In the genomic region with DNA sequence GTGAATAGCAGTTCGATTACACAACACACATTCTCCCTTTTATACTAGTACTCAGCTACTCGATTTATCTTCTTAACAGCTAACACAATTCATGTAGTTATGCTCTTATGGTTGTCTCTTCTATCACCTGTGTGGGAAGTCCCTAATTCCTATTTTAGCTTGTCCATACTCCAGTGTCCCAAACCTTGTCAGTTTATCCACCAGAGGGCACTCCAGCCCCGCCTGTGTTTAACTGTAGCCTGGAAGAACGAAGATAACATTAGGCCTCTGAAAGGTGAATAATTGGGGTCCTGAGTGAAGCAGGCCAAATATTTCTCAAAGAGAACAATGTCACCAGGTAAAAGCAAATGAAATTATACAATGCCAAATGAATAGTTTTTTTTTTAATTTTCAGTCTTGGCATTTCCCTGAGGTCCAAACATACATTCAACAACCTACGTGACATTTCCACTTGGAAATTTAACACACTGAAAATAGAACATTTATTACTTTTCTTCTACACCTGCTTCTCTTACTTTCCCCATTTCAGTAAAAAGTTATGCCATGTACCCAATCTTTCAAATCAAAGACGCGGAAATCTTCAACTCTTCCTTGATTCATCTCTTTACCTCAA, we compare ENCODE assay signal across 8 cellular contexts.
DNase-seq lines count a peak whose midpoint lies in the region; ATAC-seq and TF ChIP-seq lines count a peak whose summit lies in the region.

No MANE protein-coding gene starts in this region.

- no peaks in the 10 kb centered on the region for H3K27me3 Mint-ChIP-seq in T-helper 2 cell treated with Interferon-gamma antibody and Interleukin-4, amounts not matched to agents 5 μg/mL and 100 μg/mL, for 36 hours (ENCODE audit: low read depth)

- no peak for TF ChIP-seq POLR2A in NB4 (IDR thresholded peaks at IDR 0.05; ENCODE audit: extremely low read depth, insufficient read length)

- no peaks in the 10 kb centered on the region for H3K36me3 ChIP-seq in psoas muscle (ENCODE audit: insufficient read depth in 1 of 2, low read depth in 1 of 2)

- CTCF ChIA-PET in AG04449 (lab: Yijun Ruan, JAX) (interaction anchor here (0.7 to 1.7 kb wide), 2 partner anchors 18 to 1210 kb away, joined by 3 to 6 read pairs; no protein-coding TSS in a partner anchor), GM10248 (lab: Yijun Ruan, JAX) (interaction anchor here (0.7 to 1.6 kb wide), 12 partner anchors 10 to 1211 kb away, joined by 3 to 12 read pairs (median 4); a partner anchor contains a TSS), HEK293T (lab: Yijun Ruan, JAX) (interaction anchor here (0.6 kb wide), 1 partner anchor 623 kb away, joined by 3 read pairs; no protein-coding TSS in a partner anchor)

- H3K4me1 ChIP-seq in psoas muscle, result no peaks in the 10 kb centered on the region

- TF ChIP-seq CTCF in AG04449 (IDR thresholded peaks at IDR 0.05; ENCODE audit: insufficient read depth, low read length, missing control alignments) (peak; percentile 45), GM10248 (IDR thresholded peaks at IDR 0.05; ENCODE audit: control extremely low read depth, extremely low read depth, low read depth, missing control alignments) (peak; percentile 75), NB4 (IDR thresholded peaks at IDR 0.05; ENCODE audit: low read depth, low read length) (peak; percentile 72), VCaP (conservative IDR thresholded peaks at IDR 0.05) (peak; percentile 100), psoas muscle (IDR thresholded peaks at IDR 0.05) (peak; percentile 44)

- intact Hi-C loops in psoas muscle (cut with DNase I), result no loop called here

- no peak overlapping the region; the same call in 1 of the 2 replicates for H3K27ac ChIP-seq in VCaP
- no peak overlapping the region for H3K27ac ChIP-seq in psoas muscle

- no peaks in the 10 kb centered on the region for H3K9me3 ChIP-seq in psoas muscle

- POLR2A ChIA-PET in AG04449 (lab: Yijun Ruan, JAX), result no interaction called here
- POLR2A ChIA-PET in GM10248 (lab: Yijun Ruan, JAX), result no interaction called here
- POLR2A ChIA-PET in HEK293T (lab: Yijun Ruan, JAX), result no interaction called here

- WGBS in psoas muscle, 3 donors, result 38 to 42% (median 38%) methylated on average over 7 of the region's 7 CpGs

- H3K36me3 Mint-ChIP-seq in T-helper 2 cell treated with Interferon-gamma antibody and Interleukin-4, amounts not matched to agents 5 μg/mL and 100 μg/mL, for 36 hours (ENCODE audit: low read depth), result no peaks in the 10 kb centered on the region

- no peak for ATAC-seq in psoas muscle

- DNase-seq in AG04449 (ENCODE audit: low read depth, low spot score) (no peak), GM10248 (ENCODE audit: extremely low spot score) (peak; percentile 5), HEK293T (ENCODE audit: extremely low spot score) (peak; percentile 39), NB4 (ENCODE audit: low read depth) (peak; percentile 57), globus pallidus (ENCODE audit: low spot score) (peak; percentile 25), psoas muscle (peak; percentile 20 to 52)
- no peak for DNase-seq in T-helper 2 cell treated with Interferon-gamma antibody and Interleukin-4, amounts not matched to agents 5 μg/mL and 100 μg/mL, for 36 hours (ENCODE audit: low spot score)

- H3K27me3 ChIP-seq in psoas muscle (ENCODE audit: insufficient read depth in 3 of 3, low read length in 2 of 3), result no peaks in the 10 kb centered on the region

- no peak overlapping the region for H3K4me3 ChIP-seq in AG04449 (ENCODE audit: low read depth, low read length)
- H3K4me3 ChIP-seq in NB4 (ENCODE audit: low read depth, low read length), result no peak overlapping the region
- H3K4me3 ChIP-seq in psoas muscle, result no peak overlapping the region

- no peak overlapping the region for H3K4me3 Mint-ChIP-seq in T-helper 2 cell treated with Interferon-gamma antibody and Interleukin-4, amounts not matched to agents 5 μg/mL and 100 μg/mL, for 36 hours

- H3K27ac Mint-ChIP-seq in T-helper 2 cell treated with Interferon-gamma antibody and Interleukin-4, amounts not matched to agents 5 μg/mL and 100 μg/mL, for 36 hours, result no peak overlapping the region

- H3K4me1 Mint-ChIP-seq in T-helper 2 cell treated with Interferon-gamma antibody and Interleukin-4, amounts not matched to agents 5 μg/mL and 100 μg/mL, for 36 hours (ENCODE audit: low read depth), result no peaks in the 10 kb centered on the region

- no peaks in the 10 kb centered on the region for H3K9me3 Mint-ChIP-seq in T-helper 2 cell treated with Interferon-gamma antibody and Interleukin-4, amounts not matched to agents 5 μg/mL and 100 μg/mL, for 36 hours

TF ChIP-seq in HEK293T, 16 proteins besides CTCF, POLR2A, EP300 and RAD21:
- TF ChIP-seq TARDBP (IDR thresholded peaks at IDR 0.05) (no peak), LEF1 (IDR thresholded peaks at IDR 0.05; ENCODE audit: borderline replicate concordance) (no peak), CTBP1 (IDR thresholded peaks at IDR 0.05; ENCODE audit: borderline replicate concordance) (no peak), BHLHE40 (IDR thresholded peaks at IDR 0.05; ENCODE audit: borderline replicate concordance) (no peak), L3MBTL2 (conservative IDR thresholded peaks at IDR 0.05) (no peak), FOXA1 (IDR thresholded peaks at IDR 0.05) (no peak), SP1 (IDR thresholded peaks at IDR 0.05) (no peak), ARNT (IDR thresholded peaks at IDR 0.05) (no peak), SUZ12 (IDR thresholded peaks at IDR 0.05) (no peak), ELF4 (IDR thresholded peaks at IDR 0.05) (no peak), FOXK2 (IDR thresholded peaks at IDR 0.05) (no peak), ZNF384 (IDR thresholded peaks at IDR 0.05) (no peak), NFRKB (IDR thresholded peaks at IDR 0.05) (no peak), HDGF (IDR thresholded peaks at IDR 0.05; ENCODE audit: borderline replicate concordance) (no peak), FOXM1 (IDR thresholded peaks at IDR 0.05; ENCODE audit: borderline replicate concordance) (no peak)
- TF ChIP-seq, protein P1, sequence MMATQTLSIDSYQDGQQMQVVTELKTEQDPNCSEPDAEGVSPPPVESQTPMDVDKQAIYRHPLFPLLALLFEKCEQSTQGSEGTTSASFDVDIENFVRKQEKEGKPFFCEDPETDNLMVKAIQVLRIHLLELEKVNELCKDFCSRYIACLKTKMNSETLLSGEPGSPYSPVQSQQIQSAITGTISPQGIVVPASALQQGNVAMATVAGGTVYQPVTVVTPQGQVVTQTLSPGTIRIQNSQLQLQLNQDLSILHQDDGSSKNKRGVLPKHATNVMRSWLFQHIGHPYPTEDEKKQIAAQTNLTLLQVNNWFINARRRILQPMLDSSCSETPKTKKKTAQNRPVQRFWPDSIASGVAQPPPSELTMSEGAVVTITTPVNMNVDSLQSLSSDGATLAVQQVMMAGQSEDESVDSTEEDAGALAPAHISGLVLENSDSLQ (IDR thresholded peaks at IDR 0.05), result no peak
TF ChIP-seq in HEK293T: peak in this region for 0.

Comparison
In these comparisons a context has a peak if more than half of its experiments do, and no peak if none do; other contexts are left out.
1. DNase-seq: peak in GM10248 (single experiment), HEK293T (single experiment), NB4 (single experiment), globus pallidus (single experiment) and psoas muscle (2 of 2); none in AG04449 (single experiment) and T-helper 2 cell treated with Interferon-gamma antibody and Interleukin-4, amounts not matched to agents 5 μg/mL and 100 μg/mL, for 36 hours (single experiment).
2. CTCF ChIP-seq: peak in every context shown above with its lines; median percentile 100 in VCaP; 75 in GM10248; 72 in NB4; 45 in AG04449; 44 in psoas muscle.